Comparison of ENCODE assay signal across 16 cellular contexts in genomic region chr2:75822336-75822735, GRCh38.
DNase-seq lines count a peak whose midpoint lies in the region; ATAC-seq, FAIRE-seq and TF ChIP-seq lines count a peak whose summit lies in the region.
"Had no signal": no experiment of that assay in that cellular context is flagged by ENCODE, and none has a peak within 500 bp of the region (broad histone marks: within the 10 kb centered on the region; RNA-seq: fewer than 3 reads in every experiment).

No MANE protein-coding gene starts in this region.

- no peaks in the 10 kb centered on the region for H3F3A ChIP-seq in PC-3 (ENCODE audit: low read length, unreplicated experiment)

- peak; percentile 63 for DNase-seq in PC-3
- DNase-seq in bronchial epithelial cell (ENCODE audit: low read depth) = peak; percentile 55
- DNase-seq in foreskin keratinocyte = peak in 1 of 2 donors; percentile 4
- peak; percentile 18 for DNase-seq in renal cortical epithelial cell (ENCODE audit: low read depth)
- no peak for DNase-seq in aorta
- no peak for DNase-seq in GM12892 (ENCODE audit: insufficient read length)
- DNase-seq in natural killer cell treated with Interleukin-12 subunit alpha and Interleukin-12 subunit beta and Interleukin-15 and Interleukin-18, amount 100 ng/mL, for 72 hours (ENCODE audit: low spot score) = no peak
- DNase-seq: C1 segment of cervical spinal cord, Calu3, COR-L47, DMS79 treated with DMSO at 0.1 percent for 48 hours, GM23248, H9 had no signal

- H3K4me1 Mint-ChIP-seq in natural killer cell treated with Interleukin-12 subunit alpha and Interleukin-12 subunit beta and Interleukin-15 and Interleukin-18, amount 100 ng/mL, for 72 hours (ENCODE audit: low read depth in 2 of 2) = no peaks in the 10 kb centered on the region
- H3K4me1 Mint-ChIP-seq: CD4-positive, alpha-beta memory T cell had no signal

- no peak for FAIRE-seq in bronchial epithelial cell (lab: Jason Lieb, UNC)
- no peak for FAIRE-seq in GM12892 (lab: Jason Lieb, UNC)
- FAIRE-seq: GM19239 had no signal

- 71% methylated on average over 2 of the region's 2 CpGs for WGBS in aorta, 2 donors

- intact Hi-C loops in PC-3 (cut with micrococcal nuclease) = no loop called here
- intact Hi-C loops in aorta (cut with DNase I) = no loop called here

- no peak overlapping the region for H2AFZ ChIP-seq in PC-3 (ENCODE audit: low read length)
- H2AFZ ChIP-seq: GM23248 had no signal

- no peaks in the 10 kb centered on the region for H4K20me1 ChIP-seq in PC-3 (ENCODE audit: low read length)

- H3K36me3 ChIP-seq in PC-3 (ENCODE audit: low read depth, low read length) = no peaks in the 10 kb centered on the region
- H3K36me3 ChIP-seq in bronchial epithelial cell (ENCODE audit: control insufficient read depth, insufficient read depth, low read length) = no peaks in the 10 kb centered on the region
- H3K36me3 ChIP-seq in aorta (ENCODE audit: control insufficient read depth in 1 of 2, insufficient read depth in 2 of 2, low read length in 1 of 2) = no peaks in the 10 kb centered on the region

- no peak overlapping the region for H3K27ac Mint-ChIP-seq in natural killer cell treated with Interleukin-12 subunit alpha and Interleukin-12 subunit beta and Interleukin-15 and Interleukin-18, amount 100 ng/mL, for 72 hours
- H3K27ac Mint-ChIP-seq: CD4-positive, alpha-beta memory T cell; H9 had no signal

- peak overlapping the region; percentile 42; the same call in 1 of the 2 replicates for H3K4me2 ChIP-seq in PC-3 (ENCODE audit: low read length)

- H3K9me3 Mint-ChIP-seq in natural killer cell treated with Interleukin-12 subunit alpha and Interleukin-12 subunit beta and Interleukin-15 and Interleukin-18, amount 100 ng/mL, for 72 hours = peaks cover 14% of the 10 kb centered on the region

- peaks cover 4% of the 10 kb centered on the region for H3K36me3 Mint-ChIP-seq in natural killer cell treated with Interleukin-12 subunit alpha and Interleukin-12 subunit beta and Interleukin-15 and Interleukin-18, amount 100 ng/mL, for 72 hours
- H3K36me3 Mint-ChIP-seq: CD4-positive, alpha-beta memory T cell had no signal

- BruUV-seq in PC-3 (replicated peaks; lab: Mats Ljungman, UMichigan) = no TSS peak

- TF ChIP-seq CTCF in PC-3 (conservative IDR thresholded peaks at IDR 0.05; ENCODE audit: low read depth, low read length) (no peak), bronchial epithelial cell (IDR thresholded peaks at IDR 0.05; ENCODE audit: insufficient read depth, low read length, severe bottlenecking) (no peak), foreskin keratinocyte (conservative IDR thresholded peaks at IDR 0.05) (no peak)

- CTCF ChIA-PET in PC-3 (lab: Charles Lee) = no interaction called here

- H3K27me3 ChIP-seq in PC-3 (ENCODE audit: low read length) (no peaks in the 10 kb centered on the region), bronchial epithelial cell (ENCODE audit: control insufficient read depth, insufficient read depth, low read length) (no peaks in the 10 kb centered on the region), foreskin keratinocyte (no peaks in the 10 kb centered on the region), aorta (ENCODE audit: control insufficient read depth in 1 of 2, insufficient read depth in 2 of 2, low read length in 1 of 2) (no peaks in the 10 kb centered on the region)

- ATAC-seq in PC-3 = peak; percentile 40; the same call in 1 of the 2 replicates
- peak; percentile 61 for ATAC-seq in foreskin keratinocyte
- ATAC-seq in aorta (ENCODE audit: low FRiP score) = no peak
- ATAC-seq in natural killer cell treated with Interleukin-12 subunit alpha and Interleukin-12 subunit beta and Interleukin-15 and Interleukin-18, amount 100 ng/mL, for 72 hours = no peak
- ATAC-seq: HCT116 had no signal

- H3K79me2 ChIP-seq in PC-3 (ENCODE audit: low read length) = no peaks in the 10 kb centered on the region

- H3K9ac ChIP-seq in PC-3 (ENCODE audit: low read length) = no peak overlapping the region
- H3K9ac ChIP-seq: GM23248 had no signal

- POLR2A ChIA-PET in PC-3 (lab: Charles Lee; ENCODE audit: unreplicated experiment) = no interaction called here

- H3K9me3 ChIP-seq in PC-3 (ENCODE audit: low read length) (no peaks in the 10 kb centered on the region), aorta (ENCODE audit: control insufficient read depth, low read length) (peaks cover 5% of the 10 kb centered on the region)

- no peak overlapping the region for H3K4me3 Mint-ChIP-seq in natural killer cell treated with Interleukin-12 subunit alpha and Interleukin-12 subunit beta and Interleukin-15 and Interleukin-18, amount 100 ng/mL, for 72 hours
- H3K4me3 Mint-ChIP-seq: CD4-positive, alpha-beta memory T cell; H9 had no signal

- H3K4me1 ChIP-seq in PC-3 (ENCODE audit: insufficient read depth, low read length) (peaks cover 9% of the 10 kb centered on the region), foreskin keratinocyte (no peaks in the 10 kb centered on the region), aorta (ENCODE audit: control insufficient read depth in 1 of 2, insufficient read depth in 2 of 2, low read length in 2 of 2) (no peaks in the 10 kb centered on the region)

- no peaks in the 10 kb centered on the region for H3K9me2 ChIP-seq in PC-3 (replicated peaks; ENCODE audit: low read length)

- H3K27ac ChIP-seq in PC-3 (ENCODE audit: low read length) (no peak overlapping the region), foreskin keratinocyte (no peak overlapping the region), aorta (ENCODE audit: low read depth in 1 of 2, low read length in 2 of 2) (no peak overlapping the region)
- H3K27ac ChIP-seq: GM23248 had no signal

- no peak for TF ChIP-seq POLR2A in GM12892 (IDR thresholded peaks at IDR 0.05; ENCODE audit: low read depth, low read length)

- H3K4me3 ChIP-seq in PC-3 (ENCODE audit: low read length) (no peak overlapping the region), bronchial epithelial cell (ENCODE audit: low read depth, low read length) (no peak overlapping the region), aorta (ENCODE audit: low read length in 2 of 2) (no peak overlapping the region)
- H3K4me3 ChIP-seq: GM23248 had no signal

- no peaks in the 10 kb centered on the region for H3K27me3 Mint-ChIP-seq in natural killer cell treated with Interleukin-12 subunit alpha and Interleukin-12 subunit beta and Interleukin-15 and Interleukin-18, amount 100 ng/mL, for 72 hours

Comparison
In these comparisons a context has a peak if more than half of its experiments do, and no peak if none do; other contexts are left out.
1. ATAC-seq: peak in PC-3 (single experiment) and foreskin keratinocyte (single experiment); none in aorta (single experiment) and natural killer cell treated with Interleukin-12 subunit alpha and Interleukin-12 subunit beta and Interleukin-15 and Interleukin-18, amount 100 ng/mL, for 72 hours (0 of 2).
2. DNase-seq: peak in PC-3 (single experiment), bronchial epithelial cell (single experiment) and renal cortical epithelial cell (single experiment); none in aorta (0 of 2), GM12892 (single experiment) and natural killer cell treated with Interleukin-12 subunit alpha and Interleukin-12 subunit beta and Interleukin-15 and Interleukin-18, amount 100 ng/mL, for 72 hours (single experiment).